ENCODE assay signal across 23 cellular contexts in genomic region chr9:16033921-16034320, GRCh38.
DNase-seq lines count a peak whose midpoint lies in the region; ATAC-seq, FAIRE-seq and TF ChIP-seq lines count a peak whose summit lies in the region.
"Had no signal": no experiment of that assay in that cellular context is flagged by ENCODE, and none has a peak within 500 bp of the region (broad histone marks: within the 10 kb centered on the region; RNA-seq: fewer than 3 reads in every experiment).

No MANE protein-coding gene starts in this region.

- no peak overlapping the region for H4K91ac ChIP-seq in IMR-90 (ENCODE audit: insufficient read depth, low read depth, low read length)
- no peak overlapping the region for H4K91ac ChIP-seq in mesenchymal stem cell (ENCODE audit: low read length)
- no peak overlapping the region for H4K91ac ChIP-seq in neuronal stem cell (ENCODE audit: low read depth, low read length, poor library complexity)

- no peak for FAIRE-seq in pancreas (lab: Jason Lieb, UNC)
- FAIRE-seq: A549, D721Med, G401.6, GM12891, GM19239 had no signal

- no peak for TF ChIP-seq RAD21 in IMR-90 (IDR thresholded peaks at IDR 0.05; ENCODE audit: low read length)

- no peak for TF ChIP-seq POLR2A in IMR-90 (IDR thresholded peaks at IDR 0.05; ENCODE audit: low read depth, low read length)
- TF ChIP-seq POLR2A in spleen (IDR thresholded peaks at IDR 0.05), result no peak

- intact Hi-C loops in IMR-90 (cut with micrococcal nuclease), result no loop called here
- intact Hi-C loops in spleen (cut with DNase I; ENCODE audit: low total_unique reads), result no loop called here
- intact Hi-C loops in pancreas (cut with DNase I), result no loop called here

- no peak overlapping the region for H3K9ac ChIP-seq in IMR-90 (ENCODE audit: low read depth, low read length)
- H3K9ac ChIP-seq in mesenchymal stem cell (ENCODE audit: low read length), result no peak overlapping the region
- H3K9ac ChIP-seq in neuronal stem cell (ENCODE audit: low read depth, low read length, poor library complexity), result no peak overlapping the region
- H3K9ac ChIP-seq: BLaER1 treated with 17β-estradiol and CSF1 and Interleukin-3, amounts not matched to agents 10 nM and 100 nM had no signal

- H4K5ac ChIP-seq in IMR-90 (ENCODE audit: low read depth, low read length), result no peak overlapping the region

- H2BK5ac ChIP-seq in IMR-90 (ENCODE audit: low read depth, low read length, poor library complexity, severe bottlenecking), result no peak overlapping the region
- no peak overlapping the region for H2BK5ac ChIP-seq in mesenchymal stem cell (ENCODE audit: low read depth, low read length, poor library complexity, severe bottlenecking)
- H2BK5ac ChIP-seq in neuronal stem cell (ENCODE audit: low read length), result no peak overlapping the region

- H3K14ac ChIP-seq in IMR-90 (replicated peaks; ENCODE audit: low read depth, low read length) (no peak overlapping the region), mesenchymal stem cell (ENCODE audit: low read length in 2 of 2) (no peak overlapping the region), neuronal stem cell (ENCODE audit: low read length) (no peak overlapping the region)

- H2BK15ac ChIP-seq in IMR-90 (ENCODE audit: low read depth, low read length) (peak overlapping the region; percentile 50; the same call in 1 of the 3 replicates), mesenchymal stem cell (ENCODE audit: low read depth, poor library complexity, severe bottlenecking) (no peak overlapping the region), neuronal stem cell (ENCODE audit: low read length) (peak overlapping the region; percentile 68)

- dilution Hi-C loops in IMR-90 (cut with HindIII; ENCODE audit: low sequenced_read_pairs, unreplicated experiment), result no loop called here

- H3K9me1 ChIP-seq in IMR-90 (ENCODE audit: insufficient read depth, low read length), result peaks cover 3% of the 10 kb centered on the region; the same call in 1 of the 2 replicates

- CTCF ChIA-PET in IMR-90 (lab: Yijun Ruan, JAX), result interaction anchor here (0.6 kb wide), 1 partner anchor 157 kb away, joined by 3 read pairs; no protein-coding TSS in a partner anchor

- H3K36me3 ChIP-seq in IMR-90 (ENCODE audit: control insufficient read depth, insufficient read depth, low read length) (no peaks in the 10 kb centered on the region), mesenchymal stem cell (ENCODE audit: control insufficient read depth in 1 of 2, insufficient read depth in 2 of 2, low read depth in 1 of 2, low read length in 2 of 2) (no peaks in the 10 kb centered on the region), neuronal stem cell (replicated peaks in 1 of 2; ENCODE audit: control insufficient read depth in 2 of 2, insufficient read depth in 2 of 2, low read length in 2 of 2) (no peaks in the 10 kb centered on the region), spleen (no peaks in the 10 kb centered on the region), pancreas (no peaks in the 10 kb centered on the region)
- H3K36me3 ChIP-seq: BLaER1 treated with 17β-estradiol and CSF1 and Interleukin-3, amounts not matched to agents 10 nM and 100 nM had no signal

- H2AK5ac ChIP-seq in IMR-90 (ENCODE audit: low read depth, low read length) (peak overlapping the region; percentile 49; the same call in 1 of the 2 replicates), mesenchymal stem cell (ENCODE audit: low read length, severe bottlenecking) (peak overlapping the region; percentile 7), neuronal stem cell (ENCODE audit: low read depth, low read length) (no peak overlapping the region)

- H3K4me1 ChIP-seq in IMR-90 (ENCODE audit: control insufficient read depth, insufficient read depth, low read length) (peaks cover 12% of the 10 kb centered on the region), foreskin keratinocyte (peaks cover 10% of the 10 kb centered on the region), mesenchymal stem cell (ENCODE audit: control insufficient read depth, insufficient read depth, low read depth, low read length) (peaks cover 12% of the 10 kb centered on the region), neuronal stem cell (ENCODE audit: control insufficient read depth in 2 of 2, insufficient read depth in 1 of 2, low read depth in 1 of 2, low read length in 2 of 2) (no peaks in the 10 kb centered on the region), spleen (no peaks in the 10 kb centered on the region), pancreas (no peaks in the 10 kb centered on the region)
- H3K4me1 ChIP-seq: A549, Caco-2 had no signal

- POLR2A ChIA-PET in IMR-90 (lab: Charles Lee; ENCODE audit: unreplicated experiment), result no interaction called here

- H2BK12ac ChIP-seq in mesenchymal stem cell (ENCODE audit: low read length in 2 of 2) (no peak overlapping the region), neuronal stem cell (ENCODE audit: low read length) (no peak overlapping the region)

- TF ChIP-seq CTCF in IMR-90 (conservative IDR thresholded peaks at IDR 0.05; ENCODE audit: low read depth, low read length) (no peak), foreskin keratinocyte (conservative IDR thresholded peaks at IDR 0.05) (no peak), spleen (IDR thresholded peaks at IDR 0.05 in 8 of 11, conservative IDR thresholded peaks at IDR 0.05 in 3 of 11) (no peak), pancreas (IDR thresholded peaks at IDR 0.05) (no peak)

- H3K23ac ChIP-seq in IMR-90 (ENCODE audit: low read depth, low read length) (no peak overlapping the region), mesenchymal stem cell (ENCODE audit: low read length in 2 of 2) (no peak overlapping the region), neuronal stem cell (ENCODE audit: low read depth, low read length, poor library complexity) (no peak overlapping the region)

- H2BK20ac ChIP-seq in IMR-90 (ENCODE audit: low read depth, low read length), result no peak overlapping the region

- no peak overlapping the region for H2AFZ ChIP-seq in IMR-90 (replicated peaks; ENCODE audit: low read length, poor library complexity)
- H2AFZ ChIP-seq in mesenchymal stem cell (ENCODE audit: low read depth, low read length), result no peak overlapping the region
- no peak overlapping the region for H2AFZ ChIP-seq in neuronal stem cell (ENCODE audit: low read length)

- no CpG with 5 or more reads among the region's 6 CpGs for WGBS in IMR-90 (ENCODE audit: extremely low coverage in 2 of 2, insufficient read length in 1 of 2), 2 experiments
- 99% methylated on average over 3 of the region's 6 CpGs for whole genome bisulfite sequencing in mesenchymal stem cell
- WGBS in neuronal stem cell (ENCODE audit: extremely low coverage in 2 of 2, insufficient read length in 2 of 2, insufficient replicate concordance in 1 of 2), 2 donors, result no CpG with 5 or more reads among the region's 6 CpGs
- WGBS in spleen, 5 donors, result 85 to 96% (median 92%) methylated on average over 6 of the region's 6 CpGs
- WGBS in pancreas, 2 donors, result 83 to 86% methylated on average over 6 of the region's 6 CpGs

- no peak overlapping the region for H3K56ac ChIP-seq in IMR-90 (ENCODE audit: extremely low read depth, insufficient read depth, low read length)

- no peak overlapping the region; the same call in 1 of the 2 replicates for H3K4ac ChIP-seq in IMR-90 (ENCODE audit: low read depth, low read length)
- H3K4ac ChIP-seq in mesenchymal stem cell (ENCODE audit: low read depth in 1 of 2, low read length in 2 of 2), result no peak overlapping the region
- no peak overlapping the region for H3K4ac ChIP-seq in neuronal stem cell (ENCODE audit: low read length)

- no peaks in the 10 kb centered on the region for H4K20me1 ChIP-seq in IMR-90 (ENCODE audit: insufficient read depth, low read length)

- no peak for ATAC-seq in IMR-90 (ENCODE audit: low read depth)
- peak; percentile 6 for ATAC-seq in foreskin keratinocyte
- no peak for ATAC-seq in pancreas
- ATAC-seq: CD8-positive, alpha-beta T cell had no signal

- no TSS peak for BruUV-seq in IMR-90 (replicated peaks; lab: Mats Ljungman, UMichigan)

- peaks cover 4% of the 10 kb centered on the region; the same call in 1 of the 2 replicates for H3K9me3 ChIP-seq in IMR-90 (ENCODE audit: control insufficient read depth, insufficient read depth, low read length)
- peaks cover 6% of the 10 kb centered on the region for H3K9me3 ChIP-seq in mesenchymal stem cell (ENCODE audit: control insufficient read depth, low read length)
- peaks cover 0 to 6% of the 10 kb centered on the region in 2 donors for H3K9me3 ChIP-seq in neuronal stem cell (replicated peaks in 1 of 2; ENCODE audit: control insufficient read depth in 2 of 2, insufficient read depth in 1 of 2, low read depth in 1 of 2, low read length in 2 of 2)
- H3K9me3 ChIP-seq in spleen, result no peaks in the 10 kb centered on the region
- H3K9me3 ChIP-seq in pancreas, result no peaks in the 10 kb centered on the region
- H3K9me3 ChIP-seq: A549, Caco-2 had no signal

- H2BK120ac ChIP-seq in IMR-90 (ENCODE audit: low read depth, low read length) (no peak overlapping the region), mesenchymal stem cell (ENCODE audit: low read depth, low read length) (no peak overlapping the region), neuronal stem cell (ENCODE audit: low read depth, low read length) (no peak overlapping the region)

- DNase-seq in IMR-90 (no peak), foreskin keratinocyte (peak in 1 of 2 donors; percentile 52), mesenchymal stem cell (no peak), neuronal stem cell (ENCODE audit: low spot score) (no peak), spleen (no peak), pancreas (no peak)
- no peak for DNase-seq in stimulated activated CD4-positive, alpha-beta T cell treated with anti-CD3 and anti-CD28 coated beads, Interleukin-15, amount 100 ng/mL, for 24 hours
- no peak for DNase-seq in activated CD4-positive, CD25-positive, alpha-beta regulatory T cell (lab: John Stamatoyannopoulos, UW)
- DNase-seq: AML-193; Caco-2; Calu3; CD4-positive, alpha-beta T cell; CD8-positive, alpha-beta T cell; DMS79 treated with DMSO at 0.1 percent for 48 hours; GF-D8 had no signal

- H3K4me2 ChIP-seq in IMR-90 (ENCODE audit: low read depth, low read length), result no peak overlapping the region
- no peak overlapping the region for H3K4me2 ChIP-seq in mesenchymal stem cell (ENCODE audit: low read length, poor library complexity, severe bottlenecking)
- no peak overlapping the region for H3K4me2 ChIP-seq in neuronal stem cell (ENCODE audit: insufficient read depth, low read length, poor library complexity, severe bottlenecking)
- H3K4me2 ChIP-seq: A549; BLaER1 treated with 17β-estradiol and CSF1 and Interleukin-3, amounts not matched to agents 10 nM and 100 nM had no signal

- in situ Hi-C loops in IMR-90 (cut with MboI; ENCODE audit: low sequenced_read_pairs), result no loop called here

- H3K79me1 ChIP-seq in IMR-90 (ENCODE audit: low read depth in 1 of 2, low read length in 2 of 2) (no peaks in the 10 kb centered on the region), mesenchymal stem cell (replicated peaks; ENCODE audit: low read length, poor library complexity, severe bottlenecking) (no peaks in the 10 kb centered on the region), neuronal stem cell (ENCODE audit: low read depth, low read length) (no peaks in the 10 kb centered on the region)

- no peaks in the 10 kb centered on the region for H3K27me3 ChIP-seq in IMR-90 (ENCODE audit: control insufficient read depth, insufficient read depth, low read length)
- H3K27me3 ChIP-seq in foreskin keratinocyte, result no peaks in the 10 kb centered on the region
- H3K27me3 ChIP-seq in mesenchymal stem cell (ENCODE audit: control insufficient read depth in 1 of 2, insufficient read depth in 1 of 2, low read length in 2 of 2), result no peaks in the 10 kb centered on the region
- no peaks in the 10 kb centered on the region for H3K27me3 ChIP-seq in neuronal stem cell (ENCODE audit: control insufficient read depth in 3 of 3, insufficient read depth in 3 of 3, low read depth in 1 of 3, low read length in 3 of 3)
- H3K27me3 ChIP-seq in spleen (replicated peaks in 1 of 7), result no peaks in the 10 kb centered on the region
- H3K27me3 ChIP-seq in pancreas, result no peaks in the 10 kb centered on the region

- no peak overlapping the region for H4K8ac ChIP-seq in IMR-90 (ENCODE audit: low read depth in 2 of 2, low read length in 2 of 2)
- no peak overlapping the region for H4K8ac ChIP-seq in mesenchymal stem cell (ENCODE audit: low read length)
- H4K8ac ChIP-seq in neuronal stem cell (ENCODE audit: low read depth, low read length), result no peak overlapping the region

- no peak overlapping the region for H3K27ac ChIP-seq in IMR-90 (ENCODE audit: insufficient read depth, low read length)
- no peak overlapping the region for H3K27ac ChIP-seq in foreskin keratinocyte
- no peak overlapping the region for H3K27ac ChIP-seq in mesenchymal stem cell (ENCODE audit: low read length, poor library complexity, severe bottlenecking)
- H3K27ac ChIP-seq in neuronal stem cell (replicated peaks; ENCODE audit: low read length), result no peak overlapping the region
- no peak overlapping the region for H3K27ac ChIP-seq in spleen
- no peak overlapping the region for H3K27ac ChIP-seq in pancreas
- H3K27ac ChIP-seq: 22Rv1; A549; BLaER1 treated with 17β-estradiol and CSF1 and Interleukin-3, amounts not matched to agents 10 nM and 100 nM; C4-2B had no signal

- no peak overlapping the region for H3K4me3 ChIP-seq in IMR-90 (ENCODE audit: insufficient read depth, low read depth, low read length)
- no peak overlapping the region for H3K4me3 ChIP-seq in mesenchymal stem cell (ENCODE audit: insufficient read depth in 1 of 2, low read depth in 1 of 2, low read length in 2 of 2)
- no peak overlapping the region for H3K4me3 ChIP-seq in neuronal stem cell (ENCODE audit: low read length in 2 of 2)
- no peak overlapping the region for H3K4me3 ChIP-seq in spleen
- H3K4me3 ChIP-seq in pancreas, result no peak overlapping the region
- H3K4me3 ChIP-seq: A549; BLaER1 treated with 17β-estradiol and CSF1 and Interleukin-3, amounts not matched to agents 10 nM and 100 nM had no signal

- no peak overlapping the region for H2AK9ac ChIP-seq in IMR-90 (replicated peaks; ENCODE audit: low read depth, low read length, poor library complexity)

- H3K18ac ChIP-seq in IMR-90 (ENCODE audit: low read depth, low read length) (no peak overlapping the region), mesenchymal stem cell (ENCODE audit: low read depth in 1 of 2, low read length in 2 of 2) (no peak overlapping the region), neuronal stem cell (ENCODE audit: low read length) (no peak overlapping the region)
